ENCODE assay signal across 1 cellular context in genomic region chr2:240932001-240932723, GRCh38.
TF ChIP-seq lines count a peak whose summit lies in the region.

No MANE protein-coding gene starts in this region.

TF ChIP-seq in WTC11, 78 proteins besides CTCF, POLR2A, EP300 and RAD21 (continued from another document):
- TF ChIP-seq HMGXB4 (CRISPR knock-in tag; IDR thresholded peaks at IDR 0.05), result no peak
- TF ChIP-seq CDX4 (CRISPR knock-in tag; IDR thresholded peaks at IDR 0.05; ENCODE audit: borderline replicate concordance), result no peak
- TF ChIP-seq ZNF121 (CRISPR knock-in tag; IDR thresholded peaks at IDR 0.05), result no peak
- TF ChIP-seq NFATC4 (CRISPR knock-in tag; IDR thresholded peaks at IDR 0.05), result no peak
- TF ChIP-seq OVOL2 (CRISPR knock-in tag; IDR thresholded peaks at IDR 0.05; ENCODE audit: borderline replicate concordance), result no peak
- TF ChIP-seq ZNF232 (CRISPR knock-in tag; IDR thresholded peaks at IDR 0.05), result no peak
- no peak for TF ChIP-seq ATF1 (CRISPR knock-in tag; IDR thresholded peaks at IDR 0.05)
- TF ChIP-seq NR3C1 (CRISPR knock-in tag; conservative IDR thresholded peaks at IDR 0.05; ENCODE audit: low read depth), result no peak
- TF ChIP-seq USF2 (CRISPR knock-in tag; IDR thresholded peaks at IDR 0.05), result no peak
- TF ChIP-seq E2F1 (CRISPR knock-in tag; IDR thresholded peaks at IDR 0.05), result no peak
- TF ChIP-seq GTF2I (CRISPR knock-in tag; conservative IDR thresholded peaks at IDR 0.05), result no peak
- TF ChIP-seq ESRRA (CRISPR knock-in tag; IDR thresholded peaks at IDR 0.05; ENCODE audit: borderline replicate concordance), result no peak
- TF ChIP-seq ZNF396 (CRISPR knock-in tag; IDR thresholded peaks at IDR 0.05; ENCODE audit: borderline replicate concordance), result no peak
- TF ChIP-seq RELA (CRISPR knock-in tag; IDR thresholded peaks at IDR 0.05; ENCODE audit: borderline replicate concordance), result no peak
- TF ChIP-seq GABPB1 (CRISPR knock-in tag; IDR thresholded peaks at IDR 0.05), result no peak
